In the genomic region with DNA sequence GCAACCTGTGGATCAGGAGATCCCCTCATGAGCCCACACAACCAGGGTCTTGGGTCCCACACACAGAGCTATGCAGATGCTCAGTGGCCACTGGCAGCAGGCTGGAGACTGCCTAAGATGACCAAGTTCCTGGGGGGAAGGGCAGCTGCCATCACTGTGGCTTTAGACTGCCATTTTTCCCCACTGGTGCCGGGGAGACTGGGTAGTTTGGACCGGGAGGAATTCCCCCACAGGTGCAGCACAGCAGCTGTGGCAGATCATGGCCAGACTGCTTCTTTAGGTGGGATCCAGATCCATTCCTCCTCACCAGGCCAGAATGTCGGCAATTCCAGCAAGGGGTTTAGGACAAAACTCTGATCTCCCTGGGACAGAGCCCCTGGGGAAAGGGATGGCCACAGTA, we compare ENCODE assay signal across 1 cellular context.
TF ChIP-seq lines count a peak whose summit lies in the region.

No MANE protein-coding gene starts in this region.

TF ChIP-seq in GM12878, 131 proteins besides CTCF, POLR2A, EP300 and RAD21:
- TF ChIP-seq, protein P1, sequence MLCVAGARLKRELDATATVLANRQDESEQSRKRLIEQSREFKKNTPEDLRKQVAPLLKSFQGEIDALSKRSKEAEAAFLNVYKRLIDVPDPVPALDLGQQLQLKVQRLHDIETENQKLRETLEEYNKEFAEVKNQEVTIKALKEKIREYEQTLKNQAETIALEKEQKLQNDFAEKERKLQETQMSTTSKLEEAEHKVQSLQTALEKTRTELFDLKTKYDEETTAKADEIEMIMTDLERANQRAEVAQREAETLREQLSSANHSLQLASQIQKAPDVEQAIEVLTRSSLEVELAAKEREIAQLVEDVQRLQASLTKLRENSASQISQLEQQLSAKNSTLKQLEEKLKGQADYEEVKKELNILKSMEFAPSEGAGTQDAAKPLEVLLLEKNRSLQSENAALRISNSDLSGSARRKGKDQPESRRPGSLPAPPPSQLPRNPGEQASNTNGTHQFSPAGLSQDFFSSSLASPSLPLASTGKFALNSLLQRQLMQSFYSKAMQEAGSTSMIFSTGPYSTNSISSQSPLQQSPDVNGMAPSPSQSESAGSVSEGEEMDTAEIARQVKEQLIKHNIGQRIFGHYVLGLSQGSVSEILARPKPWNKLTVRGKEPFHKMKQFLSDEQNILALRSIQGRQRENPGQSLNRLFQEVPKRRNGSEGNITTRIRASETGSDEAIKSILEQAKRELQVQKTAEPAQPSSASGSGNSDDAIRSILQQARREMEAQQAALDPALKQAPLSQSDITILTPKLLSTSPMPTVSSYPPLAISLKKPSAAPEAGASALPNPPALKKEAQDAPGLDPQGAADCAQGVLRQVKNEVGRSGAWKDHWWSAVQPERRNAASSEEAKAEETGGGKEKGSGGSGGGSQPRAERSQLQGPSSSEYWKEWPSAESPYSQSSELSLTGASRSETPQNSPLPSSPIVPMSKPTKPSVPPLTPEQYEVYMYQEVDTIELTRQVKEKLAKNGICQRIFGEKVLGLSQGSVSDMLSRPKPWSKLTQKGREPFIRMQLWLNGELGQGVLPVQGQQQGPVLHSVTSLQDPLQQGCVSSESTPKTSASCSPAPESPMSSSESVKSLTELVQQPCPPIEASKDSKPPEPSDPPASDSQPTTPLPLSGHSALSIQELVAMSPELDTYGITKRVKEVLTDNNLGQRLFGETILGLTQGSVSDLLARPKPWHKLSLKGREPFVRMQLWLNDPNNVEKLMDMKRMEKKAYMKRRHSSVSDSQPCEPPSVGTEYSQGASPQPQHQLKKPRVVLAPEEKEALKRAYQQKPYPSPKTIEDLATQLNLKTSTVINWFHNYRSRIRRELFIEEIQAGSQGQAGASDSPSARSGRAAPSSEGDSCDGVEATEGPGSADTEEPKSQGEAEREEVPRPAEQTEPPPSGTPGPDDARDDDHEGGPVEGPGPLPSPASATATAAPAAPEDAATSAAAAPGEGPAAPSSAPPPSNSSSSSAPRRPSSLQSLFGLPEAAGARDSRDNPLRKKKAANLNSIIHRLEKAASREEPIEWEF (IDR thresholded peaks at IDR 0.05; ENCODE audit: insufficient replicate concordance, low read depth, low read length): no peak
- TF ChIP-seq, protein P2, sequence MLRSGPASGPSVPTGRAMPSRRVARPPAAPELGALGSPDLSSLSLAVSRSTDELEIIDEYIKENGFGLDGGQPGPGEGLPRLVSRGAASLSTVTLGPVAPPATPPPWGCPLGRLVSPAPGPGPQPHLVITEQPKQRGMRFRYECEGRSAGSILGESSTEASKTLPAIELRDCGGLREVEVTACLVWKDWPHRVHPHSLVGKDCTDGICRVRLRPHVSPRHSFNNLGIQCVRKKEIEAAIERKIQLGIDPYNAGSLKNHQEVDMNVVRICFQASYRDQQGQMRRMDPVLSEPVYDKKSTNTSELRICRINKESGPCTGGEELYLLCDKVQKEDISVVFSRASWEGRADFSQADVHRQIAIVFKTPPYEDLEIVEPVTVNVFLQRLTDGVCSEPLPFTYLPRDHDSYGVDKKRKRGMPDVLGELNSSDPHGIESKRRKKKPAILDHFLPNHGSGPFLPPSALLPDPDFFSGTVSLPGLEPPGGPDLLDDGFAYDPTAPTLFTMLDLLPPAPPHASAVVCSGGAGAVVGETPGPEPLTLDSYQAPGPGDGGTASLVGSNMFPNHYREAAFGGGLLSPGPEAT (IDR thresholded peaks at IDR 0.05; ENCODE audit: low read depth): peak; percentile 43; the same call in 1 of the 2 replicates
- TF ChIP-seq TCF3 (IDR thresholded peaks at IDR 0.05; ENCODE audit: borderline replicate concordance, insufficient read depth, low read depth, low read length) (0 out of 2 replicates have a peak, but pooled peaks have one; percentile 49), RUNX3 (IDR thresholded peaks at IDR 0.05; ENCODE audit: low read length) (peak; percentile 35), IKZF2 (IDR thresholded peaks at IDR 0.05) (peak in 1 of 2 experiments; percentile 16; a peak in 1 of 4 replicates), TCF12 (IDR thresholded peaks at IDR 0.05; ENCODE audit: low read depth, low read length) (peak; percentile 83), JUND (IDR thresholded peaks at IDR 0.05; ENCODE audit: low read depth, low read length) (no peak), POLR2AphosphoS5 (IDR thresholded peaks at IDR 0.05; ENCODE audit: low read length) (no peak), ATF2 (IDR thresholded peaks at IDR 0.05; ENCODE audit: low read length) (no peak), CREB1 (IDR thresholded peaks at IDR 0.05; ENCODE audit: low read depth) (no peak), ETV6 (conservative IDR thresholded peaks at IDR 0.05 in 1 of 2, IDR thresholded peaks at IDR 0.05 in 1 of 2; ENCODE audit: borderline replicate concordance in 1 of 2, low read depth in 1 of 2) (no peak), CBFB (IDR thresholded peaks at IDR 0.05; ENCODE audit: low read depth) (no peak), DPF2 (IDR thresholded peaks at IDR 0.05) (0 out of 2 replicates have a peak, but pooled peaks have one; percentile 33), GATAD2B (conservative IDR thresholded peaks at IDR 0.05; ENCODE audit: low read depth) (peak; percentile 49; the same call in 1 of the 2 replicates), USF2 (IDR thresholded peaks at IDR 0.05; ENCODE audit: borderline replicate concordance, low read depth, low read length) (no peak), WRNIP1 (IDR thresholded peaks at IDR 0.05; ENCODE audit: borderline replicate concordance, low read depth, low read length) (no peak), FOS (IDR thresholded peaks at IDR 0.05; ENCODE audit: borderline replicate concordance, extremely low read depth, insufficient read length) (no peak), IKZF1 (conservative IDR thresholded peaks at IDR 0.05) (peak; percentile 72), RAD51 (IDR thresholded peaks at IDR 0.05) (no peak)
- TF ChIP-seq, protein P3, sequence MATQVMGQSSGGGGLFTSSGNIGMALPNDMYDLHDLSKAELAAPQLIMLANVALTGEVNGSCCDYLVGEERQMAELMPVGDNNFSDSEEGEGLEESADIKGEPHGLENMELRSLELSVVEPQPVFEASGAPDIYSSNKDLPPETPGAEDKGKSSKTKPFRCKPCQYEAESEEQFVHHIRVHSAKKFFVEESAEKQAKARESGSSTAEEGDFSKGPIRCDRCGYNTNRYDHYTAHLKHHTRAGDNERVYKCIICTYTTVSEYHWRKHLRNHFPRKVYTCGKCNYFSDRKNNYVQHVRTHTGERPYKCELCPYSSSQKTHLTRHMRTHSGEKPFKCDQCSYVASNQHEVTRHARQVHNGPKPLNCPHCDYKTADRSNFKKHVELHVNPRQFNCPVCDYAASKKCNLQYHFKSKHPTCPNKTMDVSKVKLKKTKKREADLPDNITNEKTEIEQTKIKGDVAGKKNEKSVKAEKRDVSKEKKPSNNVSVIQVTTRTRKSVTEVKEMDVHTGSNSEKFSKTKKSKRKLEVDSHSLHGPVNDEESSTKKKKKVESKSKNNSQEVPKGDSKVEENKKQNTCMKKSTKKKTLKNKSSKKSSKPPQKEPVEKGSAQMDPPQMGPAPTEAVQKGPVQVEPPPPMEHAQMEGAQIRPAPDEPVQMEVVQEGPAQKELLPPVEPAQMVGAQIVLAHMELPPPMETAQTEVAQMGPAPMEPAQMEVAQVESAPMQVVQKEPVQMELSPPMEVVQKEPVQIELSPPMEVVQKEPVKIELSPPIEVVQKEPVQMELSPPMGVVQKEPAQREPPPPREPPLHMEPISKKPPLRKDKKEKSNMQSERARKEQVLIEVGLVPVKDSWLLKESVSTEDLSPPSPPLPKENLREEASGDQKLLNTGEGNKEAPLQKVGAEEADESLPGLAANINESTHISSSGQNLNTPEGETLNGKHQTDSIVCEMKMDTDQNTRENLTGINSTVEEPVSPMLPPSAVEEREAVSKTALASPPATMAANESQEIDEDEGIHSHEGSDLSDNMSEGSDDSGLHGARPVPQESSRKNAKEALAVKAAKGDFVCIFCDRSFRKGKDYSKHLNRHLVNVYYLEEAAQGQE (IDR thresholded peaks at IDR 0.05; ENCODE audit: low read depth, low read length): no peak
